Comparison of ENCODE assay signal across 18 cellular contexts in the genomic region with DNA sequence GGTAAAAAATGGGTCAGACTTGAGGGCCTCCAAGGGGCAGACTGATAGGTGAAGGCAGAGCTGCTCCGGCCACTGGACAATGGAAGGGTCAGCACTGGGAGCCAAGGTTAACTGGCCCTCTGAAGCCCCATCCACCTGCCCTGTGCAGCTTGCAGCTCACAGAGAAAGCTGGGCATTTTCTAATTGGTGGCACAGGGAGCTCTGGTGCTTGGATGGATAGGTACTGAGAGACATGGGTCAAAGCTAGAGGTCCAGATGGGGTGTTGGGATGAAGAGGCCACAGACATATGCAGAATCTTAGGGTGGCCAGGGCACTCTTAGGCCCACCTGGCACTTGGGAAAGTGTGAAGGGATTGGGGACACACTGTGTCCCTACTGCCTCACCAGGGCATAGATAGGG. TPM values are rescaled to one million over a fixed set of nuclear protein-coding genes. Genes with fewer than 3 reads are reported as not detected.
DNase-seq lines count a peak whose midpoint lies in the region; TF ChIP-seq lines count a peak whose summit lies in the region.
"Had no signal": no experiment of that assay in that cellular context is flagged by ENCODE, and none has a peak within 500 bp of the region (broad histone marks: within the 10 kb centered on the region; RNA-seq: fewer than 3 reads in every experiment).

No MANE protein-coding gene starts in this region.

- no peak overlapping the region for H3K4me2 ChIP-seq in osteoblast (ENCODE audit: insufficient read depth, low read length)

- DNase-seq in cardiac septum (ENCODE audit: low spot score) (peak; percentile 39), left ventricle myocardium inferior (no peak), ecto neural progenitor cell (ENCODE audit: low spot score) (peak; percentile 16), osteoblast (ENCODE audit: insufficient read length, low spot score, missing footprints) (peak; percentile 73), SW480 (ENCODE audit: low spot score) (no peak), uterus (no peak)
- DNase-seq in central memory CD4-positive, alpha-beta T cell, result no peak
- DNase-seq: ACHN, GOT3, NCI-H1092 treated with DMSO at 0.1 percent for 48 hours, NCI-H146, NCI-H2029 treated with DMSO at 0.1 percent for 48 hours, NCI-H2171, NCI-H526, PC-3, RPMI8226 had no signal

- H3K79me2 ChIP-seq in osteoblast (ENCODE audit: insufficient read depth, low read length), result no peaks in the 10 kb centered on the region

- H4K20me1 ChIP-seq in osteoblast (ENCODE audit: insufficient read depth, low read length), result peaks cover 3% of the 10 kb centered on the region

- peaks cover 38% of the 10 kb centered on the region for H3K9me3 ChIP-seq in left ventricle myocardium inferior (replicated peaks)
- H3K9me3 ChIP-seq in osteoblast (ENCODE audit: low read depth, low read length), result peaks cover 7% of the 10 kb centered on the region
- H3K9me3 ChIP-seq in uterus, result peaks cover 0 to 11% of the 10 kb centered on the region in 2 donors

- peaks cover 73% of the 10 kb centered on the region for H3K36me3 ChIP-seq in left ventricle myocardium inferior
- H3K36me3 ChIP-seq in osteoblast (ENCODE audit: insufficient read depth, low read length), result peaks cover 26% of the 10 kb centered on the region
- no peaks in the 10 kb centered on the region for H3K36me3 ChIP-seq in uterus

- TF ChIP-seq POLR2A in uterus (IDR thresholded peaks at IDR 0.05), result no peak

- H3K4me1 ChIP-seq in left ventricle myocardium inferior (no peaks in the 10 kb centered on the region), osteoblast (ENCODE audit: insufficient read depth, low read length) (peaks cover 8% of the 10 kb centered on the region), uterus (no peaks in the 10 kb centered on the region)

- H3K4me3 ChIP-seq in left ventricle myocardium inferior (no peak overlapping the region), osteoblast (ENCODE audit: insufficient read depth, low read length) (no peak overlapping the region), uterus (no peak overlapping the region)
- H3K4me3 ChIP-seq: K562 had no signal

- no peak overlapping the region for H3K27ac ChIP-seq in left ventricle myocardium inferior (replicated peaks)
- H3K27ac ChIP-seq in osteoblast (ENCODE audit: low read depth, low read length), result no peak overlapping the region
- H3K27ac ChIP-seq in uterus, result no peak overlapping the region
- H3K27ac ChIP-seq: C4-2B had no signal

- H3K27me3 ChIP-seq in left ventricle myocardium inferior (ENCODE audit: low read depth), result no peaks in the 10 kb centered on the region
- H3K27me3 ChIP-seq in osteoblast (ENCODE audit: insufficient read depth, low read length), result no peaks in the 10 kb centered on the region
- no peaks in the 10 kb centered on the region for H3K27me3 ChIP-seq in uterus

- intact Hi-C loops in cardiac septum (cut with DNase I) (no loop called here), left ventricle myocardium inferior (cut with micrococcal nuclease) (no loop called here), uterus (cut with DNase I; ENCODE audit: low total_unique reads) (no loop called here)

- H2AFZ ChIP-seq in osteoblast (ENCODE audit: low read length), result no peak overlapping the region

- TF ChIP-seq CTCF in left ventricle myocardium inferior (IDR thresholded peaks at IDR 0.05; ENCODE audit: borderline replicate concordance) (no peak), osteoblast (IDR thresholded peaks at IDR 0.05; ENCODE audit: extremely low read depth, low read depth, low read length) (no peak), uterus (IDR thresholded peaks at IDR 0.05) (no peak)

RNA-seq across cellular contexts. Expression of a gene that starts 29.5 kb away (rescaled TPM):
- total RNA-seq in cardiac septum (1.3 TPM), left ventricle myocardium inferior (0.63 TPM), osteoblast (5.4 and 10.9 TPM in 2 replicates), uterus (10 to 100 TPM in 1 of 4 donors, 1 to 10 TPM in 1, not detected in 2; 2.7 to 14.1 TPM)
- total RNA-seq: K562 had no signal

Comparison
In these comparisons a context has a peak if more than half of its experiments do, and no peak if none do; other contexts are left out.
1. DNase-seq: peak in cardiac septum (single experiment), ecto neural progenitor cell (single experiment) and osteoblast (single experiment); none in left ventricle myocardium inferior (single experiment), SW480 (single experiment), uterus (0 of 2) and central memory CD4-positive, alpha-beta T cell (single experiment).